Comparison of ENCODE assay signal across 9 cellular contexts in genomic region chr3:111715911-111716523, GRCh38. TPM values are rescaled to one million over a fixed set of nuclear protein-coding genes. Genes with fewer than 3 reads are reported as not detected.
DNase-seq lines count a peak whose midpoint lies in the region; ATAC-seq and TF ChIP-seq lines count a peak whose summit lies in the region.
"Had no signal": no experiment of that assay in that cellular context is flagged by ENCODE, and none has a peak within 500 bp of the region (broad histone marks: within the 10 kb centered on the region; RNA-seq: fewer than 3 reads in every experiment).

No MANE protein-coding gene starts in this region.

- no peaks in the 10 kb centered on the region for H3K27me3 ChIP-seq in osteoblast (ENCODE audit: insufficient read depth, low read length)
- no peaks in the 10 kb centered on the region for H3K27me3 ChIP-seq in neuronal stem cell (ENCODE audit: control insufficient read depth in 3 of 3, insufficient read depth in 3 of 3, low read depth in 1 of 3, low read length in 3 of 3)
- H3K27me3 ChIP-seq: BLaER1 had no signal

- H2BK5ac ChIP-seq in neuronal stem cell (ENCODE audit: low read length) = no peak overlapping the region

- no peaks in the 10 kb centered on the region for H3K36me3 ChIP-seq in osteoblast (ENCODE audit: insufficient read depth, low read length)
- H3K36me3 ChIP-seq in neuronal stem cell (replicated peaks in 1 of 2; ENCODE audit: control insufficient read depth in 2 of 2, insufficient read depth in 2 of 2, low read length in 2 of 2) = peaks cover 0 to 24% of the 10 kb centered on the region in 2 donors

- no peak overlapping the region for H4K8ac ChIP-seq in neuronal stem cell (ENCODE audit: low read depth, low read length)

- no peak overlapping the region for H3K9ac ChIP-seq in neuronal stem cell (ENCODE audit: low read depth, low read length, poor library complexity)
- H3K9ac ChIP-seq: BLaER1 had no signal

- no peak overlapping the region for H3K23ac ChIP-seq in neuronal stem cell (ENCODE audit: low read depth, low read length, poor library complexity)

- H3K27ac ChIP-seq in osteoblast (ENCODE audit: low read depth, low read length) (no peak overlapping the region), neuronal stem cell (replicated peaks; ENCODE audit: low read length) (no peak overlapping the region)
- H3K27ac ChIP-seq: BLaER1 had no signal

- no peak overlapping the region for H2BK15ac ChIP-seq in neuronal stem cell (ENCODE audit: low read length)

- no peak overlapping the region for H3K18ac ChIP-seq in neuronal stem cell (ENCODE audit: low read length)

- H3K27me3 Mint-ChIP-seq in endothelial cell (ENCODE audit: unreplicated experiment) = no peaks in the 10 kb centered on the region

- DNase-seq in NCI-H1417 (lab: John Stamatoyannopoulos, UW) (peak in 2 of 3 experiments; percentile 10 to 20), NCI-H1417 treated with DMSO at 0.1 percent for 48 hours (lab: John Stamatoyannopoulos, UW) (no peak), T1000 (lab: John Stamatoyannopoulos, UW) (peak; percentile 20), endothelial cell (ENCODE audit: low spot score) (peak; percentile 64), osteoblast (ENCODE audit: insufficient read length, low spot score, missing footprints) (no peak), neuronal stem cell (ENCODE audit: low spot score) (no peak), kidney glomerular epithelial cell (lab: John Stamatoyannopoulos, UW) (no peak)

- H3K9me3 Mint-ChIP-seq in endothelial cell (ENCODE audit: unreplicated experiment) = no peaks in the 10 kb centered on the region

- H4K20me1 ChIP-seq in osteoblast (ENCODE audit: insufficient read depth, low read length) = no peaks in the 10 kb centered on the region
- H4K20me1 ChIP-seq: BLaER1 had no signal

- no peak overlapping the region for H4K91ac ChIP-seq in neuronal stem cell (ENCODE audit: low read depth, low read length, poor library complexity)

- no peaks in the 10 kb centered on the region for H3K79me1 ChIP-seq in neuronal stem cell (ENCODE audit: low read depth, low read length)

- no peak overlapping the region for H3K14ac ChIP-seq in neuronal stem cell (ENCODE audit: low read length)

- H3K4me3 ChIP-seq in osteoblast (ENCODE audit: insufficient read depth, low read length) = no peak overlapping the region
- no peak overlapping the region for H3K4me3 ChIP-seq in neuronal stem cell (ENCODE audit: low read length in 2 of 2)
- H3K4me3 ChIP-seq: BLaER1 had no signal

- peak; percentile 52 for ATAC-seq in HG02759 (IDR thresholded peaks at IDR 0.05; ENCODE audit: unreplicated experiment)

- H2BK120ac ChIP-seq in neuronal stem cell (ENCODE audit: low read depth, low read length) = no peak overlapping the region

- no peaks in the 10 kb centered on the region for H3K9me3 ChIP-seq in osteoblast (ENCODE audit: low read depth, low read length)
- no peaks in the 10 kb centered on the region for H3K9me3 ChIP-seq in neuronal stem cell (replicated peaks in 1 of 2; ENCODE audit: control insufficient read depth in 2 of 2, insufficient read depth in 1 of 2, low read depth in 1 of 2, low read length in 2 of 2)
- H3K9me3 ChIP-seq: BLaER1 had no signal

- H3K79me2 ChIP-seq in osteoblast (ENCODE audit: insufficient read depth, low read length) = no peaks in the 10 kb centered on the region

- WGBS in neuronal stem cell (ENCODE audit: extremely low coverage in 2 of 2, insufficient read length in 2 of 2, insufficient replicate concordance in 1 of 2), 2 donors = no CpG with 5 or more reads among the region's 7 CpGs

- no peak overlapping the region for H2AK5ac ChIP-seq in neuronal stem cell (ENCODE audit: low read depth, low read length)

- H2AFZ ChIP-seq in osteoblast (ENCODE audit: low read length) = no peak overlapping the region
- no peak overlapping the region for H2AFZ ChIP-seq in neuronal stem cell (ENCODE audit: low read length)

- no peak overlapping the region for H3K4me2 ChIP-seq in osteoblast (ENCODE audit: insufficient read depth, low read length)
- H3K4me2 ChIP-seq in neuronal stem cell (ENCODE audit: insufficient read depth, low read length, poor library complexity, severe bottlenecking) = no peak overlapping the region
- H3K4me2 ChIP-seq: BLaER1 had no signal

- no peak overlapping the region for H2BK12ac ChIP-seq in neuronal stem cell (ENCODE audit: low read length)

- peaks cover 22% of the 10 kb centered on the region for H3K4me1 Mint-ChIP-seq in endothelial cell (ENCODE audit: unreplicated experiment)

- no peaks in the 10 kb centered on the region for H3K36me3 Mint-ChIP-seq in endothelial cell (ENCODE audit: low read depth, unreplicated experiment)

- H3K4me3 Mint-ChIP-seq in endothelial cell (ENCODE audit: unreplicated experiment) = no peak overlapping the region

- H3K4me1 ChIP-seq in osteoblast (ENCODE audit: insufficient read depth, low read length) = peaks cover 23% of the 10 kb centered on the region
- H3K4me1 ChIP-seq in neuronal stem cell (ENCODE audit: control insufficient read depth in 2 of 2, insufficient read depth in 1 of 2, low read depth in 1 of 2, low read length in 2 of 2) = peaks cover 3 to 4% of the 10 kb centered on the region in 2 donors

- TF ChIP-seq CTCF in endothelial cell (IDR thresholded peaks at IDR 0.05; ENCODE audit: unreplicated experiment) (peak; percentile 64), osteoblast (IDR thresholded peaks at IDR 0.05; ENCODE audit: extremely low read depth, low read depth, low read length) (peak; percentile 76)

- no peak overlapping the region for H3K27ac Mint-ChIP-seq in endothelial cell (ENCODE audit: unreplicated experiment)

- no peak overlapping the region for H3K4ac ChIP-seq in neuronal stem cell (ENCODE audit: low read length)

RNA-seq across cellular contexts. Expression of gene PLCXD2, which starts 41.5 kb away (rescaled TPM):
- 3.2 TPM for total RNA-seq in endothelial cell (ENCODE audit: unreplicated experiment)
- total RNA-seq in osteoblast = 0.72 and 1.5 TPM in 2 replicates
- polyA plus RNA-seq in neuronal stem cell (2013, experiment 1 of 2) = 2.3 TPM
- polyA plus RNA-seq in neuronal stem cell (2013, experiment 2 of 2) = 2.4 TPM

Comparison
In these comparisons a context has a peak if more than half of its experiments do, and no peak if none do; other contexts are left out.
1. DNase-seq: peak in NCI-H1417 (2 of 3), T1000 (single experiment) and endothelial cell (single experiment); none in NCI-H1417 treated with DMSO at 0.1 percent for 48 hours (single experiment), osteoblast (single experiment), neuronal stem cell (single experiment) and kidney glomerular epithelial cell (single experiment).